Comparison of ENCODE assay signal across 18 cellular contexts in the genomic region with DNA sequence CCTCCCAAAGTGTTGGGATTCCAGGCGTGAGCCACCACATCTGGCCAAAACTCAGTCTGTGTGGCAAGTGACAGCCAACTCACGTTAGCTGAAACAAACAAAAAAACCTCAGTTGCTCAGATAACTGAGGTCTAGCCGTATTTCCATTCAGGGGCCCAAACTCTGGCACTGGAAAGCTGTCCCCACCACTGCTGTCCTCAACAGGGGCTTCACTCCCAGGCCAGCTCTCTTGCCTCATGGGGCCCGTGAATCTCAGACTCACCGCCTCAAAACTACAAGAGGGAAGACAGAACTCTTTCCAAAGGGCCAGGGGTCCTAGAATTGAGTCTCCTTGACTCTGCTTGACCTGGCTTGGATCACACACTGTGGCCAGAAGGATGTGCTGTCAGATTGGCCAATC.
"Had no signal": no experiment of that assay in that cellular context is flagged by ENCODE, and none has a peak within 500 bp of the region (broad histone marks: within the 10 kb centered on the region; RNA-seq: fewer than 3 reads in every experiment).

No MANE protein-coding gene starts in this region.

- DNase-seq: dermis blood vessel endothelial cell; dorsolateral prefrontal cortex; effector CD4-positive, alpha-beta T cell; effector memory CD4-positive, alpha-beta T cell; foreskin keratinocyte; glutamatergic neuron; head of caudate nucleus; heart right ventricle; hippocampal formation; left cardiac atrium; left lung; left ventricle myocardium superior; lower lobe of right lung; mesenchymal stem cell; mucosa of descending colon had no signal

- H3K4me1 ChIP-seq: foreskin keratinocyte, lower lobe of right lung had no signal

- H3K27ac Mint-ChIP-seq: mesothelial cell of epicardium had no signal

- H3K4me1 Mint-ChIP-seq: mesothelial cell of epicardium had no signal

- ATAC-seq: foreskin keratinocyte, left cardiac atrium, left lung, left ventricle myocardium superior, lower lobe of right lung, mucosa of descending colon had no signal

- H3K4me3 ChIP-seq: coronary artery, dorsolateral prefrontal cortex, esophagus muscularis mucosa, heart right ventricle, left lung, lower lobe of right lung, mucosa of descending colon had no signal

- H3K27me3 ChIP-seq: dorsolateral prefrontal cortex, esophagus muscularis mucosa, foreskin keratinocyte, heart right ventricle, left lung had no signal

- H3K27ac ChIP-seq: coronary artery, esophagus muscularis mucosa, foreskin keratinocyte, heart right ventricle, left lung, lower lobe of right lung had no signal

- H3K9me3 Mint-ChIP-seq: mesothelial cell of epicardium had no signal

- H3K9me3 ChIP-seq: esophagus muscularis mucosa, heart right ventricle, left lung, lower lobe of right lung, mucosa of descending colon had no signal

- H3K4me3 Mint-ChIP-seq: mesothelial cell of epicardium had no signal
